In the genomic region with DNA sequence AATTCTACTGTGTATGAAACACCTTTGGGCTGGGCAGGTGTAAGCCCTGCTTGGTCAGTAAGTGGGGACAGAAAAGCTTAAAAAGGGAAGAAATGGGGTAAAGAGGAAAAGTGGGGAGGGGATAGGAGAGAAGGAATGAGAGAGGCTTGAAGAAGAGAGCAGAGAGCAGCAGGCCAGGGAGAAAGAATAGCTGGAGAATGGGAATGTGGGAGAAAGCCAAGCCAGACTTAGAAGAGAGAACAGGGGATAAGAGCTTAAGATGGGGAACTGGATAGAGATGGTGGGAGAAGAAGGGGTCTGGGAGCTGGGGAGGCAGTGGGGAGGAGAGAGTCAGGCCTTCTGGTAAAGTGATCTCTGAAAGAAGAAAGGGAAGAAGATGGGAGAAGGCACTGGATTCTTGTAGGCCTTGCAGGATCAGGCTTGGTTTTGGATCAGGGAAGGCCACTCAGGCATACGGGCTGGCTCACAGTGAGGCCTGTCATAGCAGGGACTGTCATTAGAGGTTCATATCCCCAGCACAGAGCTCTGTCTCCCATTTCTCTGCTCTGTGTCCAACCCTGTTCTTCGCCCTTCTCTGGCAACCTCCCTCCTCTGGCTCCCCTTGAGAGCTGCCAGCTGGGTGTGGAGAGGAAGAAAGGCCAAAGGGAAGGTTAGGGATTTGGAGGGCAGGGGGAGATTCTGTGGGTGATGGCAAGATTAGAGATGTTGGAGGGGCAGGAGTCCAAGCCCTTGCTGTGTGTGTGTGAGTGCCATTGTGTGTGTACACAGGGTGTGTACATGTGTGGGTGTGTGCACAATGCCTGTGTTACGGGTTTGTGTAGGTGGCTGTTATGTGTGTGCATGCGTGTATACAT, we compare ENCODE assay signal across 8 cellular contexts. TPM values are rescaled to one million over a fixed set of nuclear protein-coding genes. Genes with fewer than 3 reads are reported as not detected.
DNase-seq lines count a peak whose midpoint lies in the region; TF ChIP-seq lines count a peak whose summit lies in the region.
"Had no signal": no experiment of that assay in that cellular context is flagged by ENCODE, and none has a peak within 500 bp of the region (broad histone marks: within the 10 kb centered on the region; RNA-seq: fewer than 3 reads in every experiment).

No MANE protein-coding gene starts in this region.

- H4K20me1 ChIP-seq in osteoblast (ENCODE audit: insufficient read depth, low read length) = peaks cover 40% of the 10 kb centered on the region

- H3K27ac ChIP-seq in HEK293 (ENCODE audit: extremely low read depth, low read depth, low read length) = no peak overlapping the region
- peak overlapping the region in 3 of 5 donors; percentile 16 to 80 (median 64) for H3K27ac ChIP-seq in adrenal gland
- H3K27ac ChIP-seq in osteoblast (ENCODE audit: low read depth, low read length) = no peak overlapping the region

- H2AFZ ChIP-seq in osteoblast (ENCODE audit: low read length) = no peak overlapping the region

- no peak for TF ChIP-seq CTCF in HEK293 (tag by site-specific recombination; IDR thresholded peaks at IDR 0.05)
- TF ChIP-seq CTCF in adrenal gland (IDR thresholded peaks at IDR 0.05) = peak in 1 of 6 experiments; percentile 3
- no peak for TF ChIP-seq CTCF in osteoblast (IDR thresholded peaks at IDR 0.05; ENCODE audit: extremely low read depth, low read depth, low read length)

- TF ChIP-seq POLR2A in adrenal gland (IDR thresholded peaks at IDR 0.05) = no peak

- H3K9me3 ChIP-seq in HEK293 (ENCODE audit: control insufficient read depth, insufficient read depth, low read depth, low read length) = no peaks in the 10 kb centered on the region
- no peaks in the 10 kb centered on the region for H3K9me3 ChIP-seq in adrenal gland (replicated peaks in 1 of 3)
- no peaks in the 10 kb centered on the region for H3K9me3 ChIP-seq in osteoblast (ENCODE audit: low read depth, low read length)

- H3K79me2 ChIP-seq in osteoblast (ENCODE audit: insufficient read depth, low read length) = peaks cover 53% of the 10 kb centered on the region

- CTCF ChIA-PET in HEK293 (lab: Yijun Ruan, JAX) = interaction anchor here (0.6 to 1.3 kb wide), 8 partner anchors 11 to 294 kb away, joined by 3 to 7 read pairs (median 3); partner anchors contain the start of gene BAK1

- WGBS in adrenal gland, 4 donors = 69 to 78% (median 75%) methylated on average over 4 of the region's 4 CpGs

- DNase-seq in adrenal gland (no peak), osteoblast (ENCODE audit: insufficient read length, low spot score, missing footprints) (no peak), glomerular visceral epithelial cell (ENCODE audit: extremely low spot score) (no peak), globus pallidus (ENCODE audit: low spot score) (no peak), NCI-H526 treated with DMSO at 0.1 percent for 48 hours (lab: John Stamatoyannopoulos, UW) (no peak)
- DNase-seq: cortex of kidney, NCI-H1417 treated with DMSO at 0.1 percent for 48 hours had no signal

- peaks cover 17% of the 10 kb centered on the region for H3K4me1 ChIP-seq in HEK293 (ENCODE audit: control insufficient read depth, insufficient read depth, low read length)
- H3K4me1 ChIP-seq in adrenal gland (replicated peaks in 1 of 2) = peaks cover 19 to 60% of the 10 kb centered on the region in 2 donors
- peaks cover 34% of the 10 kb centered on the region for H3K4me1 ChIP-seq in osteoblast (ENCODE audit: insufficient read depth, low read length)

- peak overlapping the region; percentile 71 for H3K4me2 ChIP-seq in osteoblast (ENCODE audit: insufficient read depth, low read length)

- POLR2A ChIA-PET in HEK293 (lab: Yijun Ruan, JAX) = interaction anchor here (0.5 to 2.4 kb wide), 6 partner anchors 14 to 157 kb away, joined by 3 to 11 read pairs (median 4); partner anchors contain the start of genes B3GALT4, PHF1, RPS18 and VPS52

- H3K36me3 ChIP-seq in HEK293 (ENCODE audit: control insufficient read depth in 2 of 2, insufficient read depth in 1 of 2, low read length in 2 of 2) (no peaks in the 10 kb centered on the region), adrenal gland (replicated peaks in 1 of 2) (no peaks in the 10 kb centered on the region), osteoblast (ENCODE audit: insufficient read depth, low read length) (peaks cover 11% of the 10 kb centered on the region)

- H3K27me3 ChIP-seq in adrenal gland = no peaks in the 10 kb centered on the region
- no peaks in the 10 kb centered on the region for H3K27me3 ChIP-seq in osteoblast (ENCODE audit: insufficient read depth, low read length)

- H3K4me3 ChIP-seq in HEK293 (ENCODE audit: low read depth, low read length) (no peak overlapping the region), adrenal gland (no peak overlapping the region), osteoblast (ENCODE audit: insufficient read depth, low read length) (peak overlapping the region; percentile 79)

- intact Hi-C loops in adrenal gland (cut with DNase I) = loop anchor here in 1 of 2 donors (10.0 kb wide), 1 partner anchor 146 kb away; no protein-coding TSS in a partner anchor

TF ChIP-seq in HEK293, 187 proteins besides CTCF, POLR2A, EP300 and RAD21 (continues in another document):
- TF ChIP-seq ZNF132 (tag by site-specific recombination; IDR thresholded peaks at IDR 0.05; ENCODE audit: borderline replicate concordance) = no peak
- no peak for TF ChIP-seq ZNF157 (tag by site-specific recombination; IDR thresholded peaks at IDR 0.05)
- TF ChIP-seq ZFHX2 (tag by site-specific recombination; conservative IDR thresholded peaks at IDR 0.05) = peak; percentile 95
- TF ChIP-seq, protein P1, sequence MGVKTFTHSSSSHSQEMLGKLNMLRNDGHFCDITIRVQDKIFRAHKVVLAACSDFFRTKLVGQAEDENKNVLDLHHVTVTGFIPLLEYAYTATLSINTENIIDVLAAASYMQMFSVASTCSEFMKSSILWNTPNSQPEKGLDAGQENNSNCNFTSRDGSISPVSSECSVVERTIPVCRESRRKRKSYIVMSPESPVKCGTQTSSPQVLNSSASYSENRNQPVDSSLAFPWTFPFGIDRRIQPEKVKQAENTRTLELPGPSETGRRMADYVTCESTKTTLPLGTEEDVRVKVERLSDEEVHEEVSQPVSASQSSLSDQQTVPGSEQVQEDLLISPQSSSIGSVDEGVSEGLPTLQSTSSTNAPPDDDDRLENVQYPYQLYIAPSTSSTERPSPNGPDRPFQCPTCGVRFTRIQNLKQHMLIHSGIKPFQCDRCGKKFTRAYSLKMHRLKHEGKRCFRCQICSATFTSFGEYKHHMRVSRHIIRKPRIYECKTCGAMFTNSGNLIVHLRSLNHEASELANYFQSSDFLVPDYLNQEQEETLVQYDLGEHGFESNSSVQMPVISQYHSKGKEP (tag by site-specific recombination; IDR thresholded peaks at IDR 0.05) = no peak
- no peak for TF ChIP-seq GLIS1 (tag by site-specific recombination; IDR thresholded peaks at IDR 0.05)
- TF ChIP-seq KLF17 (tag by site-specific recombination; IDR thresholded peaks at IDR 0.05) = peak; percentile 56
- peak; percentile 90 for TF ChIP-seq ZSCAN4 (tag by site-specific recombination; IDR thresholded peaks at IDR 0.05)
- TF ChIP-seq ZNF529 (tag by site-specific recombination; IDR thresholded peaks at IDR 0.05; ENCODE audit: insufficient replicate concordance) = no peak
- no peak for TF ChIP-seq ZNF791 (tag by site-specific recombination; IDR thresholded peaks at IDR 0.05)
- TF ChIP-seq ZNF449 (tag by site-specific recombination; IDR thresholded peaks at IDR 0.05) = no peak

RNA-seq across cellular contexts. Expression of gene SYNGAP1, which starts 9.3 kb away (rescaled TPM):
- total RNA-seq in adrenal gland (10 to 100 TPM in 4 of 8 donors, 1 to 10 TPM in 4; 3.6 to 23.9 (median 10.3) TPM), osteoblast (6.9 and 8.8 TPM in 2 replicates)
- polyA plus RNA-seq in adrenal gland = 10 to 100 TPM in 1 of 3 donors, 1 to 10 TPM in 2; 5.0 to 73.5 (median 8.3) TPM

RNA-seq across cellular contexts. Expression of gene CUTA, which starts 11.2 kb away (rescaled TPM):
- total RNA-seq in adrenal gland = 100 to 1,000 TPM; 267 to 437 (median 306) TPM
- 100 to 1,000 TPM; 212 to 370 (median 213) TPM for polyA plus RNA-seq in adrenal gland
- 89.3 and 122 TPM in 2 replicates for total RNA-seq in osteoblast

RNA-seq across cellular contexts. Expression of gene PHF1, which starts 18.3 kb away (rescaled TPM):
- total RNA-seq in adrenal gland (100 to 1,000 TPM in 1 of 8 donors, 10 to 100 TPM in 7; 50.5 to 102 (median 66.6) TPM), osteoblast (25.9 and 30.8 TPM in 2 replicates)
- 100 to 1,000 TPM in 2 of 3 donors, 10 to 100 TPM in 1; 36.6 to 410 (median 298) TPM for polyA plus RNA-seq in adrenal gland

RNA-seq across cellular contexts. Expression of gene ZBTB9, which starts 25.3 kb away (rescaled TPM):
- 10 to 100 TPM in 1 of 8 donors, 1 to 10 TPM in 7; 2.3 to 10.3 (median 6.7) TPM for total RNA-seq in adrenal gland
- 10 to 100 TPM in 1 of 3 donors, 1 to 10 TPM in 2; 3.8 to 11.2 (median 4.2) TPM for polyA plus RNA-seq in adrenal gland
- total RNA-seq in osteoblast = 4.1 and 4.7 TPM in 2 replicates

RNA-seq across cellular contexts. Expression of gene KIFC1, which starts 37.5 kb away (rescaled TPM):
- 1 to 10 TPM in 6 of 8 donors, under 1 TPM in 1, not detected in 1; 0.60 to 3.3 (median 1.6) TPM for total RNA-seq in adrenal gland
- polyA plus RNA-seq in adrenal gland = 1 to 10 TPM in 1 of 3 donors, under 1 TPM in 2; 0.74 to 1.4 (median 0.88) TPM
- 3.2 and 4.0 TPM in 2 replicates for total RNA-seq in osteoblast

Comparison
In these comparisons a context has a peak if more than half of its experiments do, and no peak if none do; other contexts are left out.
1. H3K27ac ChIP-seq: peak in adrenal gland (3 of 5); none in HEK293 (single experiment) and osteoblast (single experiment).